In genomic region chr2:166229678-166230023, GRCh38 we compare ENCODE assay signal across 26 cellular contexts.
DNase-seq lines count a peak whose midpoint lies in the region; ATAC-seq and TF ChIP-seq lines count a peak whose summit lies in the region.
"Had no signal": no experiment of that assay in that cellular context is flagged by ENCODE, and none has a peak within 500 bp of the region (broad histone marks: within the 10 kb centered on the region; RNA-seq: fewer than 3 reads in every experiment).

No MANE protein-coding gene starts in this region.

- no peaks in the 10 kb centered on the region for H3K36me3 ChIP-seq in adipocyte (ENCODE audit: control insufficient read depth, insufficient read depth, low read length, severe bottlenecking)
- H3K36me3 ChIP-seq in left lung = no peaks in the 10 kb centered on the region
- H3K36me3 ChIP-seq: breast epithelium had no signal

- no peaks in the 10 kb centered on the region for H3K36me3 Mint-ChIP-seq in type B pancreatic cell
- H3K36me3 Mint-ChIP-seq in activated naive CD4-positive, alpha-beta T cell treated with anti-CD3 and anti-CD28 coated beads for 36 hours (ENCODE audit: low read depth) = no peaks in the 10 kb centered on the region
- H3K36me3 Mint-ChIP-seq: IgD-negative memory B cell; mesothelial cell of epicardium; naive thymus-derived CD4-positive, alpha-beta T cell; T-cell had no signal

- H3K4me3 ChIP-seq in adipocyte (ENCODE audit: low read length) (peak overlapping the region; percentile 30), left lung (no peak overlapping the region)
- H3K4me3 ChIP-seq: breast epithelium, skin epidermis had no signal

- peak overlapping the region in 1 of 2 donors; percentile 13 for H3K27ac ChIP-seq in left lung
- H3K27ac ChIP-seq: breast epithelium, skin epidermis had no signal

- H3K4me1 ChIP-seq in adipocyte (ENCODE audit: control insufficient read depth, insufficient read depth, low read length) = peaks cover 26% of the 10 kb centered on the region
- H3K4me1 ChIP-seq in left lung = no peaks in the 10 kb centered on the region
- H3K4me1 ChIP-seq: breast epithelium had no signal

- DNase-seq in DMS53 (lab: John Stamatoyannopoulos, UW) (peak; percentile 95), adipocyte (ENCODE audit: low read depth) (no peak), left lung (no peak), type B pancreatic cell (ENCODE audit: extremely low spot score, unreplicated experiment) (no peak), ureter (ENCODE audit: low spot score) (no peak)
- no peak for DNase-seq in activated naive CD4-positive, alpha-beta T cell treated with anti-CD3 and anti-CD28 coated beads for 36 hours
- DNase-seq: activated CD4-positive, alpha-beta T cell treated with anti-CD3 and anti-CD28 coated beads, Interleukin-2, amount 50 U/mL, for 48 hours; activated CD8-positive, alpha-beta memory T cell treated with anti-CD3 and anti-CD28 coated beads, Interleukin-2, amount 50 U/mL, for 4 hours; activated naive CD4-positive, alpha-beta T cell treated with anti-CD3 and anti-CD28 coated beads, Interleukin-2, amount 50 U/mL, for 16 hours; amygdala; effector CD4-positive, alpha-beta T cell; erythroblast; left cardiac atrium; naive thymus-derived CD4-positive, alpha-beta T cell; NCI-H1092 treated with DMSO at 0.1 percent for 48 hours; NCI-H187 treated with DMSO at 0.1 percent for 48 hours; NCI-H2227 treated with DMSO at 0.1 percent for 48 hours; stimulated activated naive CD8-positive, alpha-beta T cell treated with anti-CD3 and anti-CD28 coated beads, Interleukin-15, amount 100 ng/mL, for 72 hours; T-cell had no signal

- H3K4me1 Mint-ChIP-seq in type B pancreatic cell (ENCODE audit: unreplicated experiment) = peaks cover 6% of the 10 kb centered on the region
- H3K4me1 Mint-ChIP-seq in activated naive CD4-positive, alpha-beta T cell treated with anti-CD3 and anti-CD28 coated beads for 36 hours (ENCODE audit: low read depth) = no peaks in the 10 kb centered on the region
- H3K4me1 Mint-ChIP-seq: IgD-negative memory B cell; naive thymus-derived CD4-positive, alpha-beta T cell; stimulated activated naive CD8-positive, alpha-beta T cell treated with anti-CD3 and anti-CD28 coated beads, Interleukin-15, amount 100 ng/mL, for 72 hours; T-cell had no signal

- H3K9me3 ChIP-seq in adipocyte (ENCODE audit: control insufficient read depth, low read length) (no peaks in the 10 kb centered on the region), left lung (no peaks in the 10 kb centered on the region)
- H3K9me3 ChIP-seq: breast epithelium had no signal

- no peak for TF ChIP-seq CTCF in left lung (IDR thresholded peaks at IDR 0.05)
- no peak for TF ChIP-seq CTCF in type B pancreatic cell (conservative IDR thresholded peaks at IDR 0.05)

- H3K9me3 Mint-ChIP-seq in type B pancreatic cell = no peaks in the 10 kb centered on the region
- H3K9me3 Mint-ChIP-seq in activated naive CD4-positive, alpha-beta T cell treated with anti-CD3 and anti-CD28 coated beads for 36 hours = no peaks in the 10 kb centered on the region
- H3K9me3 Mint-ChIP-seq: activated T-helper 1 cell treated with anti-CD3 and anti-CD28 coated beads, Interleukin-12 subunit alpha, Interleukin-12 subunit beta, Interleukin-2, Interleukin-4 antibody, amounts not matched to agents 30 ng/mL and 10 ng/mL and 1 ng/mL, durations not matched to agents 14 hours and 24 hours and 36 hours; mesothelial cell of epicardium; stimulated activated naive CD8-positive, alpha-beta T cell treated with anti-CD3 and anti-CD28 coated beads, Interleukin-15, amount 100 ng/mL, for 72 hours had no signal

- peak overlapping the region; percentile 8 for H3K4me3 Mint-ChIP-seq in type B pancreatic cell
- no peak overlapping the region for H3K4me3 Mint-ChIP-seq in activated naive CD4-positive, alpha-beta T cell treated with anti-CD3 and anti-CD28 coated beads for 36 hours
- H3K4me3 Mint-ChIP-seq: activated T-helper 1 cell treated with anti-CD3 and anti-CD28 coated beads, Interleukin-12 subunit alpha, Interleukin-12 subunit beta, Interleukin-2, Interleukin-4 antibody, amounts not matched to agents 30 ng/mL and 10 ng/mL and 1 ng/mL, durations not matched to agents 14 hours and 24 hours and 36 hours; IgD-negative memory B cell; mesothelial cell of epicardium; naive thymus-derived CD4-positive, alpha-beta T cell; stimulated activated naive CD8-positive, alpha-beta T cell treated with anti-CD3 and anti-CD28 coated beads, Interleukin-15, amount 100 ng/mL, for 72 hours; T-cell had no signal

- CTCF ChIA-PET in activated naive CD4-positive, alpha-beta T cell treated with anti-CD3 and anti-CD28 coated beads for 36 hours (lab: Charles Lee) = no interaction called here

- H3K27ac Mint-ChIP-seq in type B pancreatic cell = no peak overlapping the region
- no peak overlapping the region for H3K27ac Mint-ChIP-seq in activated naive CD4-positive, alpha-beta T cell treated with anti-CD3 and anti-CD28 coated beads for 36 hours
- H3K27ac Mint-ChIP-seq: activated T-helper 1 cell treated with anti-CD3 and anti-CD28 coated beads, Interleukin-12 subunit alpha, Interleukin-12 subunit beta, Interleukin-2, Interleukin-4 antibody, amounts not matched to agents 30 ng/mL and 10 ng/mL and 1 ng/mL, durations not matched to agents 14 hours and 24 hours and 36 hours; IgD-negative memory B cell; mesothelial cell of epicardium; naive thymus-derived CD4-positive, alpha-beta T cell; stimulated activated naive CD8-positive, alpha-beta T cell treated with anti-CD3 and anti-CD28 coated beads, Interleukin-15, amount 100 ng/mL, for 72 hours; T-cell had no signal

- H3K27me3 ChIP-seq in adipocyte (replicated peaks; ENCODE audit: control insufficient read depth, insufficient read depth, low read length) = no peaks in the 10 kb centered on the region
- H3K27me3 ChIP-seq in left lung = no peaks in the 10 kb centered on the region
- H3K27me3 ChIP-seq: breast epithelium had no signal

- H3K27me3 Mint-ChIP-seq in type B pancreatic cell = no peaks in the 10 kb centered on the region
- H3K27me3 Mint-ChIP-seq in activated naive CD4-positive, alpha-beta T cell treated with anti-CD3 and anti-CD28 coated beads for 36 hours (ENCODE audit: low read depth) = no peaks in the 10 kb centered on the region
- H3K27me3 Mint-ChIP-seq: IgD-negative memory B cell; naive thymus-derived CD4-positive, alpha-beta T cell; stimulated activated naive CD8-positive, alpha-beta T cell treated with anti-CD3 and anti-CD28 coated beads, Interleukin-15, amount 100 ng/mL, for 72 hours; T-cell had no signal

- ATAC-seq in left lung (peak; percentile 85), GM19452 (IDR thresholded peaks at IDR 0.05; ENCODE audit: unreplicated experiment) (no peak)
- ATAC-seq: HCT116; left cardiac atrium; naive thymus-derived CD4-positive, alpha-beta T cell; stimulated activated naive CD8-positive, alpha-beta T cell treated with anti-CD3 and anti-CD28 coated beads, Interleukin-15, amount 100 ng/mL, for 72 hours; T-cell had no signal

- intact Hi-C loops in left lung (cut with DNase I) = no loop called here
- intact Hi-C loops in activated naive CD4-positive, alpha-beta T cell treated with anti-CD3 and anti-CD28 coated beads for 36 hours (cut with micrococcal nuclease) = no loop called here

- H3K9ac ChIP-seq in adipocyte (ENCODE audit: low read length) = no peak overlapping the region
